14 cellular contexts compared by ENCODE assay signal in genomic region chr2:217947341-217948316, GRCh38. TPM values are rescaled to one million over a fixed set of nuclear protein-coding genes. Genes with fewer than 3 reads are reported as not detected.
A peak's percentile ranks its signal among the peaks of the same experiment; 100 is the strongest.
DNase-seq lines count a peak whose midpoint lies in the region; ATAC-seq, FAIRE-seq and TF ChIP-seq lines count a peak whose summit lies in the region.
"Had no signal": no experiment of that assay in that cellular context is flagged by ENCODE, and none has a peak within 500 bp of the region (broad histone marks: within the 10 kb centered on the region; RNA-seq: fewer than 3 reads in every experiment).

No MANE protein-coding gene starts in this region.

- no peaks in the 10 kb centered on the region for H3K9me3 Mint-ChIP-seq in MCF 10A (ENCODE audit: unreplicated experiment)

- H2BK15ac ChIP-seq in mesendoderm (replicated peaks; ENCODE audit: low read depth): no peak overlapping the region

- no peak overlapping the region for H3K27ac Mint-ChIP-seq in MCF 10A (ENCODE audit: low read depth, unreplicated experiment)
- H3K27ac Mint-ChIP-seq: B cell had no signal

- no CpG with 5 or more reads among the region's 20 CpGs for WGBS in mesendoderm (ENCODE audit: extremely low coverage, insufficient coverage, low lambda C conversion rate)
- 72 to 76% methylated on average over 11 to 20 of the region's 20 CpGs for WGBS in transverse colon (ENCODE audit: low coverage in 1 of 2), 2 donors

- H3K27me3 ChIP-seq in breast epithelium (no peaks in the 10 kb centered on the region), bronchial epithelial cell (ENCODE audit: control insufficient read depth, insufficient read depth, low read length) (no peaks in the 10 kb centered on the region), mesendoderm (ENCODE audit: insufficient read depth, low read length, poor library complexity) (no peaks in the 10 kb centered on the region), transverse colon (no peaks in the 10 kb centered on the region)
- H3K27me3 ChIP-seq: right atrium auricular region had no signal

- no TSS peak for BruUV-seq in MCF 10A (replicated peaks; lab: Mats Ljungman, UMichigan)

- H2BK5ac ChIP-seq in mesendoderm (ENCODE audit: low read length): no peak overlapping the region

- H3K4me1 ChIP-seq in breast epithelium (peaks cover 4 to 42% of the 10 kb centered on the region in 2 donors), mesendoderm (ENCODE audit: control insufficient read depth, low read depth, low read length) (peaks cover 8% of the 10 kb centered on the region), transverse colon (peaks cover 26 to 37% (median 32%) of the 10 kb centered on the region in 4 donors)

- no peak overlapping the region for H3K4me3 Mint-ChIP-seq in MCF 10A (ENCODE audit: unreplicated experiment)
- H3K4me3 Mint-ChIP-seq: B cell had no signal

- ATAC-seq in GM21526 (IDR thresholded peaks at IDR 0.05; ENCODE audit: low FRiP score, unreplicated experiment): no peak
- ATAC-seq in GM19035 (IDR thresholded peaks at IDR 0.05; ENCODE audit: unreplicated experiment): no peak
- ATAC-seq: left ventricle myocardium superior had no signal

- TF ChIP-seq POLR2A in breast epithelium (IDR thresholded peaks at IDR 0.05) (no peak), transverse colon (IDR thresholded peaks at IDR 0.05) (no peak)

- H3K27me3 Mint-ChIP-seq in MCF 10A (ENCODE audit: insufficient read depth, unreplicated experiment): peaks cover 38% of the 10 kb centered on the region

- no peak overlapping the region for H3K4me3 ChIP-seq in breast epithelium
- no peak overlapping the region for H3K4me3 ChIP-seq in bronchial epithelial cell (ENCODE audit: low read depth, low read length)
- no peak overlapping the region for H3K4me3 ChIP-seq in mesendoderm (ENCODE audit: low read length)
- H3K4me3 ChIP-seq in transverse colon: no peak overlapping the region
- H3K4me3 ChIP-seq: right atrium auricular region had no signal

- H3K9me3 ChIP-seq in breast epithelium (no peaks in the 10 kb centered on the region), transverse colon (no peaks in the 10 kb centered on the region)
- H3K9me3 ChIP-seq: right atrium auricular region had no signal

- CTCF ChIA-PET in MCF 10A (lab: Yijun Ruan, JAX): interaction anchor here (0.9 to 1.1 kb wide), 3 partner anchors 22 to 60 kb away, joined by 3 read pairs; no protein-coding TSS in a partner anchor

- in situ Hi-C loops in transverse colon (cut with MboI; ENCODE audit: low pct_ligation_motif_present in 1 of 4, low pct_unique_long_range_greater_than_20kb in 1 of 4, low sequenced_read_pairs in 3 of 4): no loop called here

- H4K5ac ChIP-seq in mesendoderm (ENCODE audit: low read length): no peak overlapping the region

- DNase-seq in breast epithelium (ENCODE audit: low spot score in 2 of 2) (peak in 1 of 2 donors; percentile 39), MCF 10A (ENCODE audit: unreplicated experiment) (no peak), bronchial epithelial cell (ENCODE audit: low read depth) (no peak), mesendoderm (peak; percentile 85), transverse colon (no peak), NOMO-1 (lab: John Stamatoyannopoulos, UW; ENCODE audit: unreplicated experiment in 2 of 2) (no peak)
- DNase-seq: aorta, left ventricle myocardium superior, NCI-H524 treated with DMSO at 0.1 percent for 48 hours had no signal

- TF ChIP-seq CTCF in breast epithelium (IDR thresholded peaks at IDR 0.05): no peak
- TF ChIP-seq CTCF in MCF 10A (IDR thresholded peaks at IDR 0.05; ENCODE audit: unreplicated experiment): no peak
- peak; percentile 13 for TF ChIP-seq CTCF in bronchial epithelial cell (IDR thresholded peaks at IDR 0.05; ENCODE audit: insufficient read depth, low read length, severe bottlenecking)
- TF ChIP-seq CTCF in transverse colon (IDR thresholded peaks at IDR 0.05): no peak

- TF ChIP-seq EP300 in transverse colon (IDR thresholded peaks at IDR 0.05; ENCODE audit: low read depth): no peak

- intact Hi-C loops in breast epithelium (cut with DNase I; ENCODE audit: low total_unique reads) (loop anchor here (1.0 to 5.0 kb wide), 2 partner anchors 40 to 46 kb away; no protein-coding TSS in a partner anchor), MCF 10A (cut with micrococcal nuclease) (no loop called here), transverse colon (cut with DNase I; ENCODE audit: low total_unique reads) (no loop called here)

- FAIRE-seq in bronchial epithelial cell (lab: Jason Lieb, UNC): no peak
- FAIRE-seq: H54 had no signal

- H3K4ac ChIP-seq in mesendoderm (ENCODE audit: low read depth, low read length): no peak overlapping the region

- H2BK120ac ChIP-seq in mesendoderm (ENCODE audit: low read depth, low read length): no peak overlapping the region

- POLR2A ChIA-PET in MCF 10A (lab: Yijun Ruan, JAX): no interaction called here

- peaks cover 6% of the 10 kb centered on the region for H3K36me3 Mint-ChIP-seq in MCF 10A (ENCODE audit: insufficient read depth, unreplicated experiment)

- H3K23ac ChIP-seq in mesendoderm (ENCODE audit: low read length): no peak overlapping the region

- no peak overlapping the region for H3K56ac ChIP-seq in mesendoderm (ENCODE audit: low read length)

- H2AK5ac ChIP-seq in mesendoderm (ENCODE audit: low read length): no peak overlapping the region

- no peak overlapping the region for H3K18ac ChIP-seq in mesendoderm (ENCODE audit: low read length)

- H3K9ac ChIP-seq in mesendoderm (ENCODE audit: low read length): no peak overlapping the region

- H3K79me2 ChIP-seq in mesendoderm (ENCODE audit: control insufficient read depth, insufficient read depth, low read length): no peaks in the 10 kb centered on the region

- H3K4me2 ChIP-seq in mesendoderm (ENCODE audit: low read length): no peak overlapping the region

- H3K4me1 Mint-ChIP-seq in MCF 10A (ENCODE audit: insufficient read depth, unreplicated experiment): no peaks in the 10 kb centered on the region
- H3K4me1 Mint-ChIP-seq: B cell had no signal

- H4K8ac ChIP-seq in mesendoderm (ENCODE audit: low read depth, low read length): no peak overlapping the region

- no peaks in the 10 kb centered on the region for H3K79me1 ChIP-seq in mesendoderm (ENCODE audit: low read length)

- H3K27ac ChIP-seq in breast epithelium: peak overlapping the region; percentile 10 to 51
- no peak overlapping the region for H3K27ac ChIP-seq in mesendoderm (ENCODE audit: low read depth, low read length)
- peak overlapping the region in 3 of 4 donors; percentile 88 to 95 (median 90) for H3K27ac ChIP-seq in transverse colon
- H3K27ac ChIP-seq: right atrium auricular region had no signal

- H3K36me3 ChIP-seq in breast epithelium: no peaks in the 10 kb centered on the region
- H3K36me3 ChIP-seq in bronchial epithelial cell (ENCODE audit: control insufficient read depth, insufficient read depth, low read length): no peaks in the 10 kb centered on the region
- H3K36me3 ChIP-seq in mesendoderm (ENCODE audit: control insufficient read depth, insufficient read depth, low read length): no peaks in the 10 kb centered on the region
- H3K36me3 ChIP-seq in transverse colon: no peaks in the 10 kb centered on the region
- H3K36me3 ChIP-seq: right atrium auricular region had no signal

RNA-seq across cellular contexts. Expression of gene TNS1, which starts 55.2 kb away (rescaled TPM):
- total RNA-seq in breast epithelium (100 to 1,000 TPM; 141 to 577 (median 154) TPM), MCF 10A (2022) (2.9 and 3.3 TPM in 2 replicates), bronchial epithelial cell (1.6 and 2.0 TPM in 2 replicates), transverse colon (100 to 1,000 TPM; 101 to 487 (median 231) TPM)
- 1.7 TPM for polyA plus RNA-seq in mesendoderm (2013, experiment 1 of 2)
- 2.4 TPM for polyA plus RNA-seq in mesendoderm (2013, experiment 2 of 2)

Comparison
In these comparisons a context has a peak if more than half of its experiments do, and no peak if none do; other contexts are left out.
1. RNA of gene TNS1, which starts 55.2 kb away (total RNA-seq): 101 to 487 TPM in transverse colon and 141 to 577 TPM in breast epithelium; 2.9 to 3.3 TPM in MCF 10A and 1.6 to 2.0 TPM in bronchial epithelial cell; every median in the first group is over 10 times any median in the second.